Comparison of ENCODE assay signal across 28 cellular contexts in genomic region chr2:128496700-128497099, GRCh38.
"Had no signal": no experiment of that assay in that cellular context is flagged by ENCODE, and none has a peak within 500 bp of the region (broad histone marks: within the 10 kb centered on the region; RNA-seq: fewer than 3 reads in every experiment).

No MANE protein-coding gene starts in this region.

- H3K9me3 Mint-ChIP-seq: activated naive CD4-positive, alpha-beta T cell treated with anti-CD3 and anti-CD28 coated beads, Interleukin-2, amount 50 U/mL, for 72 hours; activated naive CD8-positive, alpha-beta T cell treated with anti-CD3 and anti-CD28 coated beads, Interleukin-2, amount 50 U/mL, for 24 hours; activated T-cell treated with anti-CD3 and anti-CD28 coated beads, Interleukin-2, amount 50 U/mL, for 24 hours; activated T-helper 1 cell treated with anti-CD3 and anti-CD28 coated beads, Interleukin-12 subunit alpha, Interleukin-12 subunit beta, Interleukin-2, Interleukin-4 antibody, amounts not matched to agents 30 ng/mL and 10 ng/mL and 1 ng/mL, durations not matched to agents 14 hours and 24 hours and 36 hours had no signal

- ATAC-seq: activated CD4-positive, alpha-beta T cell treated with anti-CD3 and anti-CD28 coated beads for 36 hours; activated CD8-positive, alpha-beta T cell treated with anti-CD3 and anti-CD28 coated beads for 36 hours; activated naive CD4-positive, alpha-beta T cell treated with anti-CD3 and anti-CD28 coated beads, Interleukin-2, amount 50 U/mL, for 72 hours; activated naive CD8-positive, alpha-beta T cell treated with anti-CD3 and anti-CD28 coated beads, Interleukin-2, amount 50 U/mL, for 24 hours; body of pancreas; Panc1; Right ventricle myocardium inferior had no signal

- H3K27ac Mint-ChIP-seq: activated CD4-positive, alpha-beta T cell treated with anti-CD3 and anti-CD28 coated beads for 36 hours; activated CD8-positive, alpha-beta T cell treated with anti-CD3 and anti-CD28 coated beads for 36 hours; activated naive CD4-positive, alpha-beta T cell treated with anti-CD3 and anti-CD28 coated beads, Interleukin-2, amount 50 U/mL, for 72 hours; activated naive CD8-positive, alpha-beta T cell treated with anti-CD3 and anti-CD28 coated beads, Interleukin-2, amount 50 U/mL, for 24 hours; activated T-cell treated with anti-CD3 and anti-CD28 coated beads, Interleukin-2, amount 50 U/mL, for 24 hours; activated T-helper 1 cell treated with anti-CD3 and anti-CD28 coated beads, Interleukin-12 subunit alpha, Interleukin-12 subunit beta, Interleukin-2, Interleukin-4 antibody, amounts not matched to agents 30 ng/mL and 10 ng/mL and 1 ng/mL, durations not matched to agents 14 hours and 24 hours and 36 hours had no signal

- DNase-seq: activated CD4-positive, alpha-beta T cell treated with anti-CD3 and anti-CD28 coated beads for 36 hours; activated CD4-positive, alpha-beta T cell treated with anti-CD3 and anti-CD28 coated beads, Interleukin-2, amount 50 U/mL, for 1 hour; activated CD8-positive, alpha-beta T cell treated with anti-CD3 and anti-CD28 coated beads for 36 hours; activated effector memory CD4-positive, alpha-beta T cell treated with Interleukin-2 at 50 U/mL for 16 hours; activated naive CD4-positive, alpha-beta T cell treated with Interleukin-2 at 50 U/mL for 16 hours; activated naive CD8-positive, alpha-beta T cell treated with anti-CD3 and anti-CD28 coated beads, Interleukin-2, amount 50 U/mL, for 24 hours; activated T-cell treated with anti-CD3 and anti-CD28 coated beads, Interleukin-2, amount 50 U/mL, for 24 hours; amniotic stem cell; body of pancreas; MV-4-11; NCI-H1105 treated with DMSO at 0.1 percent for 48 hours; NCI-H1436 treated with DMSO at 0.1 percent for 48 hours; NCI-H187; NCI-H2081; NCI-H510A treated with DMSO at 0.1 percent for 48 hours; NK-92 treated with Interleukin-12 subunit alpha and Interleukin-12 subunit beta, amount 100 ng/mL, for 24 hours; OCI-M1; RPMI8226; T-helper 1 cell; WERI-Rb-1 had no signal

- H3K4me3 Mint-ChIP-seq: activated CD4-positive, alpha-beta T cell treated with anti-CD3 and anti-CD28 coated beads for 36 hours; activated CD8-positive, alpha-beta T cell treated with anti-CD3 and anti-CD28 coated beads for 36 hours; activated naive CD8-positive, alpha-beta T cell treated with anti-CD3 and anti-CD28 coated beads, Interleukin-2, amount 50 U/mL, for 24 hours; activated T-cell treated with anti-CD3 and anti-CD28 coated beads, Interleukin-2, amount 50 U/mL, for 24 hours; activated T-helper 1 cell treated with anti-CD3 and anti-CD28 coated beads, Interleukin-12 subunit alpha, Interleukin-12 subunit beta, Interleukin-2, Interleukin-4 antibody, amounts not matched to agents 30 ng/mL and 10 ng/mL and 1 ng/mL, durations not matched to agents 14 hours and 24 hours and 36 hours had no signal

- H3K4me2 ChIP-seq: KMS-11 had no signal

- H3K4me1 Mint-ChIP-seq: activated CD4-positive, alpha-beta T cell treated with anti-CD3 and anti-CD28 coated beads for 36 hours; activated naive CD8-positive, alpha-beta T cell treated with anti-CD3 and anti-CD28 coated beads, Interleukin-2, amount 50 U/mL, for 24 hours had no signal

- H3K36me3 Mint-ChIP-seq: activated naive CD4-positive, alpha-beta T cell treated with anti-CD3 and anti-CD28 coated beads, Interleukin-2, amount 50 U/mL, for 72 hours had no signal

- H3K27me3 ChIP-seq: ascending aorta, body of pancreas, MG63 had no signal

- H3K9me3 ChIP-seq: ascending aorta, body of pancreas, MG63 had no signal

- H3K27me3 Mint-ChIP-seq: activated CD8-positive, alpha-beta T cell treated with anti-CD3 and anti-CD28 coated beads for 36 hours had no signal

- H3K4me3 ChIP-seq: ascending aorta, body of pancreas, MG63, SK-N-MC had no signal

- H3K36me3 ChIP-seq: ascending aorta, MG63, WERI-Rb-1 had no signal

- H3K27ac ChIP-seq: ascending aorta, body of pancreas, KMS-11, SK-N-MC, WERI-Rb-1 had no signal
